31 cellular contexts compared by ENCODE assay signal in genomic region chr11:74438681-74439080, GRCh38. TPM values are rescaled to one million over a fixed set of nuclear protein-coding genes. Genes with fewer than 3 reads are reported as not detected.
"Had no signal": no experiment of that assay in that cellular context is flagged by ENCODE, and none has a peak within 500 bp of the region (broad histone marks: within the 10 kb centered on the region; RNA-seq: fewer than 3 reads in every experiment).

No MANE protein-coding gene starts in this region.

- H3K4me3 ChIP-seq: K562, PC-9, Peyer's patch, SJCRH30 had no signal

- ATAC-seq: HepG2, K562, Right ventricle myocardium inferior, SK-N-SH treated with all-trans-retinoic acid at 6 μM for 48 hours had no signal

- DNase-seq: IMR-90; Kasumi-1; MV-4-11; NCI-H1048; NCI-H1105; NCI-H1417; NCI-H1436 treated with DMSO at 0.1 percent for 48 hours; NCI-H1694; NCI-H187 treated with DMSO at 0.1 percent for 48 hours; NCI-H2029 treated with DMSO at 0.1 percent for 48 hours; NCI-H2107; NCI-H2171; NCI-H226; NCI-H446; NCI-H510A; NCI-H524 treated with DMSO at 0.1 percent for 48 hours; NCI-H69; NCI-H774; NK-92 treated with Interleukin-12 subunit alpha and Interleukin-12 subunit beta, amount 100 ng/mL, for 24 hours; PC-9; Peyer's patch; SHP77 treated with DMSO at 0.1 percent for 48 hours; SJCRH30 had no signal

- H3K27me3 ChIP-seq: Peyer's patch, SJCRH30 had no signal

- H3K9me3 ChIP-seq: Peyer's patch, SJCRH30 had no signal

- H3K36me3 ChIP-seq: Peyer's patch, SJCRH30 had no signal

- H3K27ac ChIP-seq: KMS-11, PC-9, Peyer's patch, SJCRH30 had no signal

RNA-seq across cellular contexts. Expression of gene KCNE3, which starts 28.7 kb away (rescaled TPM):
- total RNA-seq: HT1080, MCF 10A, OCI-LY7, SJCRH30 had no signal
